10 cellular contexts compared by ENCODE assay signal in the genomic region with DNA sequence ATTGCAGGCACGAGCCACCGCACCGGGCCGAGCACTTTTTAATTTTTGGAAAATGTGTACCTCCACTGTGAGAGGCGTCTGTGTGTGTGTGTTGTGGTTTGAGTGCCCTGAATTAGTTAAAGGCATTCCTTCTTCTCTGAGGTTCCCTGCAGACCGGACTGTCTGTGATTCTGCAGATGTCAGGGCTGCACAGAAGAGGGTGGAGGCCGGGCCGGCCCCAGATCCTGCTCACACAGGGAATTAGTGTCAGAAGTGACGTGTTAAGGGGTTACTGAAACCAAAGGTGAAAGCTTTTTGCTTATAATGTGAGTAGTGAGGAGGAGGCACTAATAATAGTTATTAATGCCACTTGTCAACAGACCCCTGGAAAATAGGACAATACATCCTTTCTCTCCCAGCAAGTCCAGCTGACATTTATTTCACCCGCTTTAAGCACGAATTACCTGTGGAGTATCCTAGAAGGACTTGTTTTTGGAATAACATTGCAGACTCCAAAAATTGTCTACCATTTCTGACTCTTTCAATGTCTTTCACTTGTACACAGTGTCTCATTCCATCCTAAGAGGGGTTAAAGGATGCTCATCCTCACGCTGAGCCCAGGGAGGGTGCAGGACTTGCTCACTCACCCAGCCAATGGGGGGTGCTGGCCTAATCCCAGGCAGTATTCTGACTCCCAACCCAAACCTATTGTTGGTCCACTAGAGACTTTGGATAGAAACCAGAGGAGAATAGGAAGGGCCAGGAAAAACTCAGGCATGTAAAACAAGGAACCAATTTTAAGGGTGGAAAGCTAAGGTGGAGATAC. TPM values are rescaled to one million over a fixed set of nuclear protein-coding genes. Genes with fewer than 3 reads are reported as not detected.
DNase-seq lines count a peak whose midpoint lies in the region; ATAC-seq and TF ChIP-seq lines count a peak whose summit lies in the region.
"Had no signal": no experiment of that assay in that cellular context is flagged by ENCODE, and none has a peak within 500 bp of the region (broad histone marks: within the 10 kb centered on the region; RNA-seq: fewer than 3 reads in every experiment).

No MANE protein-coding gene starts in this region.

- H3K9me2 ChIP-seq in GM23338 (ENCODE audit: insufficient read depth): peaks cover 2% of the 10 kb centered on the region; the same call in 1 of the 2 replicates

- peak overlapping the region; percentile 43 for H3K27ac ChIP-seq in CD4-positive, alpha-beta T cell (ENCODE audit: low read depth, low read length)
- H3K27ac ChIP-seq in GM23338 (ENCODE audit: low read depth) (no peak overlapping the region), neural progenitor cell (no peak overlapping the region)
- H3K27ac ChIP-seq: sigmoid colon had no signal

- ATAC-seq in CD4-positive, alpha-beta T cell (ENCODE audit: poor library complexity): no peak
- ATAC-seq in GM23338 (no peak), memory B cell (ENCODE audit: low read depth) (no peak)
- no peak for ATAC-seq in activated CD8-positive, alpha-beta T cell treated with anti-CD3 and anti-CD28 coated beads, Interleukin-2, amount 10 ng/mL, durations not matched to agents 7 days and 5 days

- H3K36me3 ChIP-seq in GM23338 (ENCODE audit: insufficient read depth) (no peaks in the 10 kb centered on the region), neural progenitor cell (no peaks in the 10 kb centered on the region)
- H3K36me3 ChIP-seq: sigmoid colon had no signal

- H3F3A ChIP-seq in GM23338 (replicated peaks; ENCODE audit: low read depth) (no peaks in the 10 kb centered on the region), neural progenitor cell (ENCODE audit: low read depth) (no peaks in the 10 kb centered on the region)

- H3K27me3 ChIP-seq in CD4-positive, alpha-beta T cell (ENCODE audit: control insufficient read depth, insufficient read depth, low read length): no peaks in the 10 kb centered on the region
- H3K27me3 ChIP-seq in GM23338 (ENCODE audit: insufficient read depth) (no peaks in the 10 kb centered on the region), neural progenitor cell (no peaks in the 10 kb centered on the region)
- H3K27me3 ChIP-seq: sigmoid colon had no signal

- H3K9me3 ChIP-seq in CD4-positive, alpha-beta T cell (ENCODE audit: control insufficient read depth, low read length): no peaks in the 10 kb centered on the region
- H3K9me3 ChIP-seq in neural progenitor cell (ENCODE audit: low read depth): no peaks in the 10 kb centered on the region
- H3K9me3 ChIP-seq: sigmoid colon had no signal

- H3K9me3 Mint-ChIP-seq in CD4-positive, alpha-beta T cell: no peaks in the 10 kb centered on the region
- H3K9me3 Mint-ChIP-seq in GM23338 (no peaks in the 10 kb centered on the region), memory B cell (peaks cover 2% of the 10 kb centered on the region), neural progenitor cell (no peaks in the 10 kb centered on the region)
- no peaks in the 10 kb centered on the region for H3K9me3 Mint-ChIP-seq in activated CD8-positive, alpha-beta T cell treated with anti-CD3 and anti-CD28 coated beads, Interleukin-2, amount 10 ng/mL, durations not matched to agents 7 days and 5 days (ENCODE audit: insufficient read depth)
- H3K9me3 Mint-ChIP-seq: IgD-negative memory B cell had no signal

- no peak for TF ChIP-seq CTCF in CD4-positive, alpha-beta T cell (IDR thresholded peaks at IDR 0.05)
- no peak for TF ChIP-seq CTCF in GM23338 (conservative IDR thresholded peaks at IDR 0.05; ENCODE audit: low read depth in 2 of 2)
- no peak for TF ChIP-seq CTCF in neural progenitor cell (IDR thresholded peaks at IDR 0.05)

- H3K36me3 Mint-ChIP-seq in CD4-positive, alpha-beta T cell (ENCODE audit: low read depth): peaks cover 68% of the 10 kb centered on the region
- H3K36me3 Mint-ChIP-seq in GM23338 (ENCODE audit: low read depth) (no peaks in the 10 kb centered on the region), memory B cell (peaks cover 31% of the 10 kb centered on the region), neural progenitor cell (no peaks in the 10 kb centered on the region)
- peaks cover 54% of the 10 kb centered on the region for H3K36me3 Mint-ChIP-seq in activated CD8-positive, alpha-beta T cell treated with anti-CD3 and anti-CD28 coated beads, Interleukin-2, amount 10 ng/mL, durations not matched to agents 7 days and 5 days (ENCODE audit: low read depth)

- intact Hi-C loops in CD4-positive, alpha-beta T cell (cut with DNase I, micrococcal nuclease): loop anchor here (1.0 to 5.0 kb wide), 8 partner anchors 17 to 283 kb away; a partner anchor contains a TSS

- 0 out of 2 replicates have a peak overlapping the region, but pooled peaks have one; percentile 15 for H2AFZ ChIP-seq in GM23338
- no peak overlapping the region for H2AFZ ChIP-seq in neural progenitor cell (replicated peaks)

- H3K79me2 ChIP-seq in GM23338 (replicated peaks; ENCODE audit: insufficient read depth) (no peaks in the 10 kb centered on the region), neural progenitor cell (ENCODE audit: low read depth) (no peaks in the 10 kb centered on the region)

- H4K20me1 ChIP-seq in GM23338 (replicated peaks; ENCODE audit: insufficient read depth): no peaks in the 10 kb centered on the region
- H4K20me1 ChIP-seq in neural progenitor cell (ENCODE audit: low read depth): no peaks in the 10 kb centered on the region

- peaks cover 83% of the 10 kb centered on the region for H3K4me1 Mint-ChIP-seq in CD4-positive, alpha-beta T cell (ENCODE audit: low read depth)
- H3K4me1 Mint-ChIP-seq in GM23338 (no peaks in the 10 kb centered on the region), memory B cell (peaks cover 59% of the 10 kb centered on the region), neural progenitor cell (no peaks in the 10 kb centered on the region)
- H3K4me1 Mint-ChIP-seq in activated CD8-positive, alpha-beta T cell treated with anti-CD3 and anti-CD28 coated beads, Interleukin-2, amount 10 ng/mL, durations not matched to agents 7 days and 5 days (ENCODE audit: low read depth): peaks cover 85% of the 10 kb centered on the region

- 0 out of 2 replicates have a peak, but pooled peaks cover under 1% of the 10 kb centered on the region for H3K4me1 ChIP-seq in GM23338 (ENCODE audit: insufficient read depth)
- peaks cover 2% of the 10 kb centered on the region for H3K4me1 ChIP-seq in neural progenitor cell

- H3K27me3 Mint-ChIP-seq in CD4-positive, alpha-beta T cell: no peaks in the 10 kb centered on the region
- H3K27me3 Mint-ChIP-seq in GM23338 (ENCODE audit: insufficient read depth, low read depth, poor library complexity) (peaks cover 6% of the 10 kb centered on the region), memory B cell (no peaks in the 10 kb centered on the region), neural progenitor cell (ENCODE audit: insufficient read depth, low read depth) (peaks cover 4% of the 10 kb centered on the region)
- no peaks in the 10 kb centered on the region for H3K27me3 Mint-ChIP-seq in activated CD8-positive, alpha-beta T cell treated with anti-CD3 and anti-CD28 coated beads, Interleukin-2, amount 10 ng/mL, durations not matched to agents 7 days and 5 days (ENCODE audit: low read depth)
- H3K27me3 Mint-ChIP-seq: IgD-negative memory B cell had no signal

- DNase-seq in CD4-positive, alpha-beta T cell: no peak
- no peak for DNase-seq in GM23338 (ENCODE audit: low spot score)
- peak; percentile 19 for DNase-seq in activated CD8-positive, alpha-beta T cell treated with anti-CD3 and anti-CD28 coated beads, Interleukin-2, amount 10 ng/mL, durations not matched to agents 7 days and 5 days
- DNase-seq in memory B cell (ENCODE audit: low spot score in 2 of 2): no peak
- DNase-seq in NCI-H2081 (lab: John Stamatoyannopoulos, UW): no peak
- no peak for DNase-seq in neural progenitor cell (ENCODE audit: low spot score)
- DNase-seq in AG08395 (ENCODE audit: low spot score): no peak

- no peak overlapping the region for H3K9ac ChIP-seq in neural progenitor cell

- H3K27ac Mint-ChIP-seq in CD4-positive, alpha-beta T cell: peak overlapping the region; percentile 94
- no peak overlapping the region for H3K27ac Mint-ChIP-seq in GM23338
- H3K27ac Mint-ChIP-seq in activated CD8-positive, alpha-beta T cell treated with anti-CD3 and anti-CD28 coated beads, Interleukin-2, amount 10 ng/mL, durations not matched to agents 7 days and 5 days: peak overlapping the region; percentile 78
- H3K27ac Mint-ChIP-seq in memory B cell: peak overlapping the region; percentile 94
- no peak overlapping the region for H3K27ac Mint-ChIP-seq in neural progenitor cell

- H3K4me2 ChIP-seq in GM23338: no peak overlapping the region
- H3K4me2 ChIP-seq in neural progenitor cell: no peak overlapping the region

- no peak overlapping the region for H3K4me3 Mint-ChIP-seq in CD4-positive, alpha-beta T cell
- H3K4me3 Mint-ChIP-seq in GM23338 (no peak overlapping the region), memory B cell (no peak overlapping the region), neural progenitor cell (no peak overlapping the region)
- H3K4me3 Mint-ChIP-seq in activated CD8-positive, alpha-beta T cell treated with anti-CD3 and anti-CD28 coated beads, Interleukin-2, amount 10 ng/mL, durations not matched to agents 7 days and 5 days: no peak overlapping the region

- POLR2A ChIA-PET in CD4-positive, alpha-beta T cell (lab: Charles Lee): interaction anchor here (1.2 to 6.4 kb wide), 11 partner anchors 11 to 156 kb away, joined by 3 to 238 read pairs (median 12); a partner anchor contains a TSS
- POLR2A ChIA-PET in activated CD8-positive, alpha-beta T cell treated with anti-CD3 and anti-CD28 coated beads, Interleukin-2, amount 10 ng/mL, durations not matched to agents 7 days and 5 days (lab: Charles Lee): interaction anchor here (1.2 to 4.0 kb wide), 2 partner anchors 16 kb away, joined by 5 to 27 read pairs; a partner anchor contains a TSS

- H3K4me3 ChIP-seq in GM23338 (no peak overlapping the region), neural progenitor cell (no peak overlapping the region)
- H3K4me3 ChIP-seq: sigmoid colon had no signal

- CTCF ChIA-PET in CD4-positive, alpha-beta T cell (lab: Charles Lee): interaction anchor here (0.8 to 5.1 kb wide), 34 partner anchors 9 to 287 kb away, joined by 3 to 63 read pairs (median 8); a partner anchor contains a TSS
- CTCF ChIA-PET in activated CD8-positive, alpha-beta T cell treated with anti-CD3 and anti-CD28 coated beads, Interleukin-2, amount 10 ng/mL, durations not matched to agents 7 days and 5 days (lab: Charles Lee): interaction anchor here (0.8 to 18.9 kb wide), 36 partner anchors 9 to 286 kb away, joined by 3 to 449 read pairs (median 8); a partner anchor contains a TSS

RNA-seq across cellular contexts. Expression of a gene that starts 16.2 kb away (rescaled TPM):
- total RNA-seq in CD4-positive, alpha-beta T cell: 10 to 100 TPM; 39.3 to 41.8 TPM
- total RNA-seq in GM23338 (2014; rRNA removed; shearing (Covaris generic)): 1.9 and 2.5 TPM in 2 replicates
- 1.9 and 2.0 TPM in 2 replicates for polyA plus RNA-seq in GM23338 (2016; fragmentation: Nextera tagmentation; extraction: Ambion mirVana)
- total RNA-seq in activated CD8-positive, alpha-beta T cell treated with anti-CD3 and anti-CD28 coated beads, Interleukin-2, amount 10 ng/mL, durations not matched to agents 7 days and 5 days: 10 to 100 TPM; 68.2 to 68.7 TPM
- 3.0 and 5.8 TPM in 2 replicates for total RNA-seq in neural progenitor cell (ENCODE audit: low replicate concordance)
- total RNA-seq: G401 had no signal

Comparison
In these comparisons a context has a peak if more than half of its experiments do, and no peak if none do; other contexts are left out.
1. H3K27ac Mint-ChIP-seq: peak in CD4-positive, alpha-beta T cell (single experiment), activated CD8-positive, alpha-beta T cell treated with anti-CD3 and anti-CD28 coated beads, Interleukin-2, amount 10 ng/mL, durations not matched to agents 7 days and 5 days (single experiment) and memory B cell (single experiment); none in GM23338 (single experiment) and neural progenitor cell (single experiment).